Comparison of ENCODE assay signal across 17 cellular contexts in the genomic region with DNA sequence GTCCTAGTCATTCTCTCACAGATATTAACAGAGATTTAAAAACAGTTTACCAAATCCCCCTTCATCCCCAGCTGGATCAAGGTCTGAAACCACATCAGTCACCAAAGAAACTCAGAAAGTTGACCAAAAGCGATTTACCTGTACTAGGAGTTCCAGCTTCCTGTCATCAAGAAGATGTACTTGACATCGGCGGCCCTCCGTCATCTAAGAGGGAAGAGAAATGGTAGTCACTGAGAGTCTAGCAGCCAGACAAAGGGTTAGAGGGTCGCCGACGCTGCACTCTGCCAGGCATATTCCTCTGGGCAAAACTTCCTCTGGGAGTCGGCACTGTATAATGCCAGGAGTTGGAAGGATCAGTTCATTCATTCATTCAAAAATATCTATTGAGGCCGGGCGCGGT.
DNase-seq lines count a peak whose midpoint lies in the region; ATAC-seq and TF ChIP-seq lines count a peak whose summit lies in the region.
"Had no signal": no experiment of that assay in that cellular context is flagged by ENCODE, and none has a peak within 500 bp of the region (broad histone marks: within the 10 kb centered on the region; RNA-seq: fewer than 3 reads in every experiment).

No MANE protein-coding gene starts in this region.

- H3K9ac ChIP-seq in subcutaneous abdominal adipose tissue (ENCODE audit: low read length in 5 of 5) = peak overlapping the region in 1 of 5 donors; percentile 10
- H3K9ac ChIP-seq: BLaER1, GM23248 had no signal

- H3K27me3 ChIP-seq in right cardiac atrium (ENCODE audit: control insufficient read depth, insufficient read depth) = no peaks in the 10 kb centered on the region
- H3K27me3 ChIP-seq in osteoblast (ENCODE audit: insufficient read depth, low read length) = no peaks in the 10 kb centered on the region
- no peaks in the 10 kb centered on the region for H3K27me3 ChIP-seq in subcutaneous abdominal adipose tissue (ENCODE audit: control insufficient read depth in 5 of 5, insufficient read depth in 4 of 5, low read length in 5 of 5)

- 96% methylated on average over 11 of the region's 11 CpGs for WGBS in right cardiac atrium

- no peak overlapping the region for H3K27ac ChIP-seq in right cardiac atrium (ENCODE audit: low read length)
- no peak overlapping the region for H3K27ac ChIP-seq in osteoblast (ENCODE audit: low read depth, low read length)
- H3K27ac ChIP-seq in subcutaneous abdominal adipose tissue (ENCODE audit: low read depth, low read length) = peak overlapping the region; percentile 45
- H3K27ac ChIP-seq: 22Rv1, A549, BLaER1, GM23248 had no signal

- H3K9me3 ChIP-seq in right cardiac atrium (ENCODE audit: control insufficient read depth, low read length) (no peaks in the 10 kb centered on the region), osteoblast (ENCODE audit: low read depth, low read length) (no peaks in the 10 kb centered on the region), subcutaneous abdominal adipose tissue (ENCODE audit: control insufficient read depth in 5 of 5, low read length in 5 of 5) (no peaks in the 10 kb centered on the region)
- H3K9me3 ChIP-seq: A549, BLaER1, HAP-1 had no signal

- peak; percentile 24 for DNase-seq in cardiac septum (ENCODE audit: low spot score)
- no peak for DNase-seq in right cardiac atrium
- peak; percentile 65 for DNase-seq in osteoblast (ENCODE audit: insufficient read length, low spot score, missing footprints)
- DNase-seq in NCI-H2081 (lab: John Stamatoyannopoulos, UW) = no peak
- DNase-seq in Ammon's horn (ENCODE audit: low spot score) = no peak
- DNase-seq: AML-193; Calu3; CD4-positive, alpha-beta memory T cell; DMS79 treated with DMSO at 0.1 percent for 48 hours; GF-D8; GM23248 had no signal

- no peak overlapping the region for H2AFZ ChIP-seq in osteoblast (ENCODE audit: low read length)
- H2AFZ ChIP-seq: GM23248 had no signal

- TF ChIP-seq CTCF in osteoblast (IDR thresholded peaks at IDR 0.05; ENCODE audit: extremely low read depth, low read depth, low read length) = no peak

- H3K4me1 ChIP-seq in right cardiac atrium (ENCODE audit: control insufficient read depth, insufficient read depth, low read length) = peaks cover 17% of the 10 kb centered on the region
- peaks cover 11% of the 10 kb centered on the region for H3K4me1 ChIP-seq in osteoblast (ENCODE audit: insufficient read depth, low read length)
- H3K4me1 ChIP-seq in subcutaneous abdominal adipose tissue (ENCODE audit: control insufficient read depth in 5 of 5, insufficient read depth in 5 of 5, low read length in 5 of 5) = peaks cover 2 to 57% (median 43%) of the 10 kb centered on the region in 5 donors
- H3K4me1 ChIP-seq: A549, BLaER1, HAP-1 had no signal

- no peak overlapping the region for H3K4me2 ChIP-seq in osteoblast (ENCODE audit: insufficient read depth, low read length)
- H3K4me2 ChIP-seq: A549, BLaER1 had no signal

- H3K79me2 ChIP-seq in osteoblast (ENCODE audit: insufficient read depth, low read length) = peaks cover 66% of the 10 kb centered on the region

- intact Hi-C loops in cardiac septum (cut with DNase I) = no loop called here
- intact Hi-C loops in right cardiac atrium (cut with DNase I) = no loop called here

- H3K36me3 ChIP-seq in osteoblast (ENCODE audit: insufficient read depth, low read length) (peaks cover 4% of the 10 kb centered on the region), subcutaneous abdominal adipose tissue (ENCODE audit: control insufficient read depth in 5 of 5, insufficient read depth in 5 of 5, low read length in 5 of 5) (peaks cover 9 to 25% (median 15%) of the 10 kb centered on the region in 5 donors)
- H3K36me3 ChIP-seq: BLaER1, HAP-1 had no signal

- H3K4me3 ChIP-seq in right cardiac atrium (ENCODE audit: low read length) (no peak overlapping the region), osteoblast (ENCODE audit: insufficient read depth, low read length) (no peak overlapping the region), subcutaneous abdominal adipose tissue (ENCODE audit: low read depth in 1 of 5, low read length in 5 of 5) (no peak overlapping the region)
- H3K4me3 ChIP-seq: A549, BLaER1, GM23248, HAP-1 had no signal

- no peaks in the 10 kb centered on the region for H4K20me1 ChIP-seq in osteoblast (ENCODE audit: insufficient read depth, low read length)
- H4K20me1 ChIP-seq: BLaER1 had no signal

- no peak for ATAC-seq in right cardiac atrium
- no peak for ATAC-seq in GM19452 (IDR thresholded peaks at IDR 0.05; ENCODE audit: unreplicated experiment)
- ATAC-seq: A549 had no signal

Comparison
In these comparisons a context has a peak if more than half of its experiments do, and no peak if none do; other contexts are left out.
1. DNase-seq: peak in cardiac septum (single experiment) and osteoblast (single experiment); none in right cardiac atrium (0 of 3), NCI-H2081 (0 of 2) and Ammon's horn (single experiment).